ENCODE assay signal across 33 cellular contexts in the genomic region with DNA sequence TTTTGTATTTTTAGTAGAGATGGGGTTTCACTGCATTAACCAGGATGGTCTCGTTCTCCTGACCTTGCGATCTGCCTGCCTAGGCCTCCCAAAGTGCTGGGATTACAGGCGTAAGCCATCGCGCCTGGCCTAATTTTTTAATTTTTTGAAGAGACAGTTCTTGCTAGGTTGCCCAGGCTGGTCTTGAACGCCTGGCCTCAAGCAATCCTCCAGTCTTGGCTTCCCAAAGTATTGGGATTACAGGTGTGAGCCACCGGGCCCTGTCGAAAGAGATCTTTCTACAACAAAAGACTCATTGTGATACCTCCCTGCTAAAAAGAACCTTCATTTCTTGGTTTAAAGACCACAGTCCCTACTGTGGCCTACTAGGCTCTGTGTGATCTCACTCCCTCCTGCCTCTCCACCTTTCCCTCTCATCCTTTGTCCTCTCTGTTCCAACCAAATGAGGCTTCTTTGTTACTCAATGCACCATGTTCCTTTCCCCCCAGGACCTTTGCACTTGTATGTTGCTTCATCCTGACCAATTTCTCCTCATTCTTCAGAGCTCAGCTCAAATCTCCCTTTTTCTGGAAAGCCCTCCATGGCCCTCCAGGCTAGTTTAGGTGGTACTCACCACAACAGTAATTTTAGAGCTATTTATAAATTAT. TPM values are rescaled to one million over a fixed set of nuclear protein-coding genes. Genes with fewer than 3 reads are reported as not detected.
A peak's percentile ranks its signal among the peaks of the same experiment; 100 is the strongest.
DNase-seq lines count a peak whose midpoint lies in the region; ATAC-seq, FAIRE-seq and TF ChIP-seq lines count a peak whose summit lies in the region.
"Had no signal": no experiment of that assay in that cellular context is flagged by ENCODE, and none has a peak within 500 bp of the region (broad histone marks: within the 10 kb centered on the region; RNA-seq: fewer than 3 reads in every experiment).

No MANE protein-coding gene starts in this region.

- FAIRE-seq in GM12892 (lab: Jason Lieb, UNC): peak; percentile 40
- FAIRE-seq: bronchial epithelial cell, G401.6, GM19239, HTR-8/SVneo had no signal

- H3K27ac ChIP-seq in thyroid gland: no peak overlapping the region
- H3K27ac ChIP-seq: colonic mucosa, thoracic aorta had no signal

- H3K4me1 Mint-ChIP-seq in activated CD4-positive, alpha-beta T cell treated with anti-CD3 and anti-CD28 coated beads for 36 hours: peaks cover 35% of the 10 kb centered on the region
- H3K4me1 Mint-ChIP-seq in effector memory CD8-positive, alpha-beta T cell (ENCODE audit: low read depth in 2 of 2): peaks cover 32 to 34% of the 10 kb centered on the region in 2 donors
- H3K4me1 Mint-ChIP-seq in neural crest cell: peaks cover 30% of the 10 kb centered on the region

- CTCF ChIA-PET in activated CD4-positive, alpha-beta T cell treated with anti-CD3 and anti-CD28 coated beads for 36 hours (lab: Charles Lee): interaction anchor here (0.6 to 1.6 kb wide), 3 partner anchors 86 to 446 kb away, joined by 3 to 6 read pairs (median 4); no protein-coding TSS in a partner anchor

- TF ChIP-seq CTCF in neural crest cell (conservative IDR thresholded peaks at IDR 0.05) (no peak), thyroid gland (IDR thresholded peaks at IDR 0.05) (no peak)

- POLR2A ChIA-PET in activated CD4-positive, alpha-beta T cell treated with anti-CD3 and anti-CD28 coated beads for 36 hours (lab: Charles Lee): interaction anchor here (1.0 kb wide), 1 partner anchor 48 kb away, joined by 4 read pairs; a partner anchor contains a TSS

- ATAC-seq in activated CD4-positive, alpha-beta T cell treated with anti-CD3 and anti-CD28 coated beads for 36 hours: no peak
- ATAC-seq in effector memory CD8-positive, alpha-beta T cell (replicated peaks): no peak
- no peak for ATAC-seq in GM18858 (IDR thresholded peaks at IDR 0.05; ENCODE audit: unreplicated experiment)

- H3K27ac Mint-ChIP-seq in activated CD4-positive, alpha-beta T cell treated with anti-CD3 and anti-CD28 coated beads for 36 hours: peak overlapping the region; percentile 22
- H3K27ac Mint-ChIP-seq in effector memory CD8-positive, alpha-beta T cell: peak overlapping the region; percentile 72 to 93
- no peak overlapping the region for H3K27ac Mint-ChIP-seq in neural crest cell (ENCODE audit: unreplicated experiment)
- H3K27ac Mint-ChIP-seq: H9 had no signal

- DNase-seq in activated CD4-positive, alpha-beta T cell treated with anti-CD3 and anti-CD28 coated beads for 36 hours: no peak
- DNase-seq in activated CD4-positive, alpha-beta T cell treated with anti-CD3 and anti-CD28 coated beads, Interleukin-2, amount 50 U/mL, for 4 hours: no peak
- DNase-seq in GM12892 (ENCODE audit: insufficient read length) (no peak), neural crest cell (ENCODE audit: low read depth, low spot score) (no peak), thyroid gland (no peak)
- no peak for DNase-seq in effector memory CD8-positive, alpha-beta T cell
- DNase-seq in stimulated activated CD8-positive, alpha-beta memory T cell treated with anti-CD3 and anti-CD28 coated beads, Interleukin-4, amount 100 ng/mL, for 48 hours: no peak
- DNase-seq: 8988T; activated naive CD4-positive, alpha-beta T cell treated with anti-CD3 and anti-CD28 coated beads, Interleukin-2, amount 50 U/mL, for 16 hours; colonic mucosa; DMS153; effector CD8-positive, alpha-beta T cell; H9; head of caudate nucleus; KG1; mammary epithelial cell; NCI-H1417; NCI-H2081 treated with DMSO at 0.1 percent for 48 hours; NCI-H446; nucleus accumbens; stimulated activated naive CD4-positive, alpha-beta T cell treated with Interleukin-2 at 50 U/mL for 16 hours; uterus had no signal

- peaks cover 11% of the 10 kb centered on the region for H3K36me3 Mint-ChIP-seq in activated CD4-positive, alpha-beta T cell treated with anti-CD3 and anti-CD28 coated beads for 36 hours (ENCODE audit: low read depth)
- peaks cover 11% of the 10 kb centered on the region for H3K36me3 Mint-ChIP-seq in effector memory CD8-positive, alpha-beta T cell (ENCODE audit: insufficient read depth)
- H3K36me3 Mint-ChIP-seq in neural crest cell (ENCODE audit: low read depth): no peaks in the 10 kb centered on the region

- H3K4me3 ChIP-seq in thyroid gland (replicated peaks in 1 of 3): no peak overlapping the region
- H3K4me3 ChIP-seq: colonic mucosa, thoracic aorta had no signal

- WGBS in thyroid gland, 2 donors: 96 to 97% methylated on average over 8 of the region's 8 CpGs

- intact Hi-C loops in activated CD4-positive, alpha-beta T cell treated with anti-CD3 and anti-CD28 coated beads for 36 hours (cut with DNase I, micrococcal nuclease): loop anchor here in 1 of 2 experiments (5.0 kb wide), 1 partner anchor 48 kb away; a partner anchor contains a TSS
- intact Hi-C loops in thyroid gland (cut with DNase I): no loop called here

- peaks cover 3% of the 10 kb centered on the region for H3K9me3 Mint-ChIP-seq in activated CD4-positive, alpha-beta T cell treated with anti-CD3 and anti-CD28 coated beads for 36 hours (ENCODE audit: low read depth)
- no peaks in the 10 kb centered on the region for H3K9me3 Mint-ChIP-seq in effector memory CD8-positive, alpha-beta T cell
- peaks cover 3% of the 10 kb centered on the region for H3K9me3 Mint-ChIP-seq in neural crest cell
- H3K9me3 Mint-ChIP-seq: H9; T-helper 1 cell treated with Interleukin-12 subunit alpha and Interleukin-12 subunit beta and Interleukin-4 antibody, amounts not matched to agents 30 μg/mL and 1 μg/mL, for 36 hours had no signal

- no peaks in the 10 kb centered on the region for H3K27me3 ChIP-seq in thyroid gland
- H3K27me3 ChIP-seq: colonic mucosa, uterus had no signal

- no peaks in the 10 kb centered on the region for H3K9me3 ChIP-seq in thyroid gland
- H3K9me3 ChIP-seq: colonic mucosa, thoracic aorta, uterus had no signal

- TF ChIP-seq POLR2A in GM12892 (IDR thresholded peaks at IDR 0.05; ENCODE audit: low read depth, low read length) (no peak), thyroid gland (IDR thresholded peaks at IDR 0.05) (no peak)

- no peak overlapping the region for H3K4me3 Mint-ChIP-seq in activated CD4-positive, alpha-beta T cell treated with anti-CD3 and anti-CD28 coated beads for 36 hours
- H3K4me3 Mint-ChIP-seq in effector memory CD8-positive, alpha-beta T cell: peak overlapping the region in 1 of 2 donors; percentile 54
- H3K4me3 Mint-ChIP-seq in neural crest cell: peak overlapping the region; percentile 71

- H3K36me3 ChIP-seq in thyroid gland: no peaks in the 10 kb centered on the region
- H3K36me3 ChIP-seq: colonic mucosa, thoracic aorta, uterus had no signal

- peaks cover 30 to 54% of the 10 kb centered on the region in 2 donors for H3K4me1 ChIP-seq in thyroid gland
- H3K4me1 ChIP-seq: colonic mucosa had no signal

- H3K27me3 Mint-ChIP-seq in activated CD4-positive, alpha-beta T cell treated with anti-CD3 and anti-CD28 coated beads for 36 hours: no peaks in the 10 kb centered on the region
- no peaks in the 10 kb centered on the region for H3K27me3 Mint-ChIP-seq in effector memory CD8-positive, alpha-beta T cell
- no peaks in the 10 kb centered on the region for H3K27me3 Mint-ChIP-seq in neural crest cell (ENCODE audit: low read depth)

RNA-seq across cellular contexts. Expression of a gene that starts 1.5 kb away (rescaled TPM):
- total RNA-seq in activated CD4-positive, alpha-beta T cell treated with anti-CD3 and anti-CD28 coated beads for 36 hours: 10 to 100 TPM; 19.0 to 23.1 TPM
- polyA plus RNA-seq in GM12892 (2012; ENCODE audit: missing spikeins): 27.3 TPM
- total RNA-seq in neural crest cell: 30.6 and 31.1 TPM in 2 replicates
- 10 to 100 TPM; 15.7 to 77.9 (median 32.1) TPM for total RNA-seq in thyroid gland
- total RNA-seq: SK-MEL-5 had no signal

RNA-seq across cellular contexts. Expression of a gene that starts 32.3 kb away (rescaled TPM):
- total RNA-seq in activated CD4-positive, alpha-beta T cell treated with anti-CD3 and anti-CD28 coated beads for 36 hours: 1 to 10 TPM; 8.1 to 9.8 TPM
- polyA plus RNA-seq in GM12892 (2012; ENCODE audit: missing spikeins): 0.59 TPM
- total RNA-seq in neural crest cell (0.65 TPM in 1 of 2 replicates, not detected in the other), thyroid gland (1 to 10 TPM in 1 of 4 donors, under 1 TPM in 2, not detected in 1; 0.75 to 1.1 (median 0.94) TPM)
- total RNA-seq: bronchial epithelial cell, fibroblast of villous mesenchyme, kidney epithelial cell, RPMI7951, SK-MEL-5 had no signal
- polyA plus RNA-seq: mammary epithelial cell had no signal

RNA-seq across cellular contexts. Expression of a gene that starts 47.8 kb away (rescaled TPM):
- total RNA-seq in activated CD4-positive, alpha-beta T cell treated with anti-CD3 and anti-CD28 coated beads for 36 hours: 10 to 100 TPM; 61.6 to 71.7 TPM
- 41.7 TPM for polyA plus RNA-seq in GM12892 (2012; ENCODE audit: missing spikeins)
- total RNA-seq in neural crest cell: 88.0 and 89.6 TPM in 2 replicates
- total RNA-seq in thyroid gland: 100 to 1,000 TPM in 3 of 4 donors, 10 to 100 TPM in 1; 90.5 to 169 (median 120) TPM
